Comparison of ENCODE assay signal across 26 cellular contexts in the genomic region with DNA sequence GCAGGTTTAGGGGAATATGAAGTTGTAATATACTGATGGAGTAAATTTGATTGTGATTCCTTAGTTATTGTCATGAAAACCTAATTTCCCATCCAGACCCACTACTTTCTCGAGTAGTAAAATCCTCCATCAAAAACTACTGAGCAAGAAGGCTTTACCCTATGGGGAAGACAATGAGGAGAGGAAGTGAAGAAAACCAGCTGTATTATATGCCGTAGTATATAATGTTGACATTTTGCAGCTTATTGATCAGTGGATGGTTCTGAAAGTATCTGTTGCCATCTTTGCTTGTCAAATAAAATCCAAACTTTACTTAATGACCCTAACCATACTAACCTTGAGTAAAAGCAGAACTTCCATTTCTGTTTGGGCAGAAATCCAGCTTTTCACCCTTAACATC.
"Had no signal": no experiment of that assay in that cellular context is flagged by ENCODE, and none has a peak within 500 bp of the region (broad histone marks: within the 10 kb centered on the region; RNA-seq: fewer than 3 reads in every experiment).

No MANE protein-coding gene starts in this region.

- H3K27me3 ChIP-seq: stomach, suprapubic skin, testis, thyroid gland, tibial artery, tibial nerve, transverse colon, upper lobe of left lung, upper lobe of right lung, uterus, vagina had no signal

- H3K4me3 ChIP-seq: stomach, suprapubic skin, testis, thoracic aorta, thyroid gland, tibial artery, tibial nerve, transverse colon, upper lobe of left lung, upper lobe of right lung, uterus, vagina had no signal

- H3K4me1 ChIP-seq: stomach, suprapubic skin, testis, thyroid gland, tibial artery, tibial nerve, transverse colon, upper lobe of left lung, upper lobe of right lung, uterus, vagina had no signal

- H3K36me3 ChIP-seq: stomach, suprapubic skin, thoracic aorta, thyroid gland, tibial artery, tibial nerve, transverse colon, upper lobe of left lung, upper lobe of right lung, uterus, vagina had no signal

- ATAC-seq: stimulated activated effector memory CD8-positive, alpha-beta T cell treated with anti-CD3 and anti-CD28 coated beads, Interleukin-12 subunit alpha, Interleukin-12 subunit beta, amount 100 ng/mL, for 72 hours; stimulated activated memory B cell treated with anti-CD40 and anti-IgM and Interleukin-4, amounts not matched to agents 10 μg/mL and 1 μg/mL and 100 μg/mL, for 72 hours; stimulated activated naive B cell treated with anti-CD40 and anti-IgM and Interleukin-4, amounts not matched to agents 10 μg/mL and 1 μg/mL and 100 μg/mL, for 72 hours; stimulated activated naive CD8-positive, alpha-beta T cell treated with anti-CD3 and anti-CD28 coated beads, Interleukin-15, amount 100 ng/mL, for 72 hours; stimulated activated naive CD8-positive, alpha-beta T cell treated with anti-CD3 and anti-CD28 coated beads, Interleukin-15, Interleukin-2, amounts not matched to agents 100 U/mL and 50 U/mL, for 24 hours; upper lobe of right lung had no signal

- DNase-seq: stimulated activated CD4-positive, alpha-beta T cell treated with anti-CD3 and anti-CD28 coated beads, Interleukin-2, amount 100 ng/mL, for 48 hours; stimulated activated CD4-positive, alpha-beta T cell treated with anti-CD3 and anti-CD28 coated beads, Interleukin-4, amount 100 ng/mL, for 1 hour; stimulated activated CD4-positive, alpha-beta T cell treated with anti-CD3 and anti-CD28 coated beads, Interleukin-4, amount 100 ng/mL, for 24 hours; stimulated activated CD4-positive, alpha-beta T cell treated with anti-CD3 and anti-CD28 coated beads, Interleukin-4, amount 100 ng/mL, for 4 hours; stimulated activated CD8-positive, alpha-beta memory T cell treated with anti-CD3 and anti-CD28 coated beads, Interleukin-4, amount 100 ng/mL, for 48 hours; stimulated activated naive B cell treated with anti-CD40 and anti-IgM and Interleukin-4, amounts not matched to agents 10 μg/mL and 1 μg/mL and 100 μg/mL, for 72 hours; stimulated activated naive CD4-positive, alpha-beta T cell; stimulated activated naive CD4-positive, alpha-beta T cell treated with Interleukin-2 at 50 U/mL for 16 hours; stimulated activated naive CD8-positive, alpha-beta T cell treated with anti-CD3 and anti-CD28 coated beads, Interleukin-15, amount 100 ng/mL, for 72 hours; stimulated activated naive CD8-positive, alpha-beta T cell treated with anti-CD3 and anti-CD28 coated beads, Interleukin-15, Interleukin-2, amounts not matched to agents 100 U/mL and 50 U/mL, for 24 hours; stomach; substantia nigra; testis; thyroid gland; tibial artery; transverse colon; trophoblast cell; upper lobe of left lung; upper lobe of right lung; uterus had no signal

- H3K9me3 ChIP-seq: stomach, suprapubic skin, testis, thoracic aorta, thyroid gland, tibial artery, tibial nerve, transverse colon, upper lobe of left lung, upper lobe of right lung, uterus, vagina had no signal

- H3K27ac ChIP-seq: stomach, suprapubic skin, testis, thoracic aorta, thyroid gland, tibial artery, tibial nerve, transverse colon, upper lobe of left lung, upper lobe of right lung, uterus, vagina had no signal
